Comparison of ENCODE assay signal across 14 cellular contexts in the genomic region with DNA sequence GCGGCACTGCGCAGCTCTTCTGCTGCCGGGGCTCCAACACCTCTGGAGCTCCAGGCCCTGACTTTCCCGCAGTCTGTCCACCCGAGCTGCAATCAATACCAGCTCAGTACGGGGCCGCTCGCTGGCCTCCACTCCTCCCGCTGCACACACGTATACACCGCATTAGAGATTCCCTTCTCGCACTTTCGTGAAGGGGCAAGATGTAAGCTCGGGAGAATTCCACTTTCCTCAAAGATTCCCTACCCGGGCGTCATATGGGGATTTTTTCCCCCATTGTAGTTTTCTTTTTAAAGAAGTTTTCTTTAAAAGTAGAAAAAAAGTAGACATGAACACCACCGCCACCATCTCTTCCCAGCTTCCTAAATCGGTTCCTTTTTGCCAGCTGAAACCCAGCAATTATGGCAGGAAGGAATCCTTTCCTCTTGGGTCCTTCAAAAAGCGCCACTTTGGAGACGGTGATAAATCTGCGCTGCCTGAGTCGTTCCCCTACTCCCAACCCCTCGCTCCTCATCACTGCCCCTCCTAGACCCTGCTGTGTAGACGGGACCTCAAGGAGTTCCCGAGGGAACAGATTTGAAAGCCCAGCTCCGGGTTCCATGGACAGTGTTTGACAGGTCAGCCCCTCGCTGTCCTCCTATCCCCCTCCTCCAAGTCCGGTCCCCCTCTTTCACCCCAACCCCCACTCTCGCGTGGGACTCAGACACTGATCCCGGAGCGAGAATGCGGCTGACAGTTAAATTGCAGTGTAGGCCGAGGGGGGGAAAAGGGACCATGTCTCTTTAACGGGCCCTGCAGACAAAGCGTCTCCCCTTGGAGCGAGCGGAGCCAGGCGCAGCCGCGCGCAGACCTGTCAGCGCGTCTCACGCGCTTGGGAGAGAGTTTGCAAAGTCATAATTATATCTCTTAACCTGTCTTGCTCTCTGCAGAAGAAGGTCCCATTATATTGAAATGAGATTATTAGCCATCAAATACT. TPM values are rescaled to one million over a fixed set of nuclear protein-coding genes. Genes with fewer than 3 reads are reported as not detected.
DNase-seq lines count a peak whose midpoint lies in the region; ATAC-seq lines count a peak whose summit lies in the region.
"Had no signal": no experiment of that assay in that cellular context is flagged by ENCODE, and none has a peak within 500 bp of the region (broad histone marks: within the 10 kb centered on the region; RNA-seq: fewer than 3 reads in every experiment).

No MANE protein-coding gene starts in this region.

- DNase-seq in ELF-1 (ENCODE audit: low read depth, low spot score) (peak; percentile 25), astrocyte of the hippocampus (ENCODE audit: low read depth, low spot score) (peak; percentile 18), naive B cell (no peak), glomerular visceral epithelial cell (ENCODE audit: extremely low spot score) (no peak), SIG-M5 (lab: John Stamatoyannopoulos, UW) (no peak)
- DNase-seq: DMS153; Peyer's patch; stimulated activated CD4-positive, alpha-beta T cell treated with anti-CD3 and anti-CD28 coated beads, Interleukin-12 subunit alpha, Interleukin-12 subunit beta, amount 100 ng/mL, for 4 hours; stomach had no signal

- H3K27ac ChIP-seq in BLaER1, result no peak overlapping the region
- H3K27ac ChIP-seq: Peyer's patch, stomach had no signal

- peaks cover 8% of the 10 kb centered on the region; the same call in 1 of the 2 replicates for H4K20me1 ChIP-seq in BLaER1

- H3K27me3 ChIP-seq in BLaER1, result peaks cover 93% of the 10 kb centered on the region

- H3K9me3 ChIP-seq in BLaER1, result peaks cover 39% of the 10 kb centered on the region
- H3K9me3 ChIP-seq: Peyer's patch, stomach had no signal

- 0 out of 2 replicates have a peak overlapping the region, but pooled peaks have one; percentile 4 for H3K4me3 ChIP-seq in BLaER1
- H3K4me3 ChIP-seq: Peyer's patch had no signal

- no peak overlapping the region for H3K9ac ChIP-seq in BLaER1

- peaks cover 37 to 49% (median 45%) of the 10 kb centered on the region in 3 donors for H3K4me1 Mint-ChIP-seq in naive B cell

- H3K27ac Mint-ChIP-seq in naive B cell, result peak overlapping the region in 3 of 6 donors; percentile 32 to 89 (median 57)

- H3K9me3 Mint-ChIP-seq in naive B cell, result peaks cover 0 to 5% (median 0%) of the 10 kb centered on the region in 7 donors

- peaks cover 71 to 93% (median 90%) of the 10 kb centered on the region in 3 donors for H3K27me3 Mint-ChIP-seq in naive B cell

- H3K4me2 ChIP-seq in BLaER1, result no peak overlapping the region

- peaks cover 0 to 5% of the 10 kb centered on the region in 2 donors for H3K36me3 Mint-ChIP-seq in naive B cell

- H3K4me3 Mint-ChIP-seq in naive B cell, result peak overlapping the region; percentile 29 to 88 (median 82)

- no peaks in the 10 kb centered on the region for H3K36me3 ChIP-seq in BLaER1
- H3K36me3 ChIP-seq: Peyer's patch, stomach had no signal

- ATAC-seq in naive B cell (ENCODE audit: low read depth in 2 of 2) (peak in 1 of 2 donors; percentile 9), GM21825 (IDR thresholded peaks at IDR 0.05; ENCODE audit: unreplicated experiment) (no peak), GM19324 (IDR thresholded peaks at IDR 0.05; ENCODE audit: low FRiP score, unreplicated experiment) (no peak)
- ATAC-seq: activated CD4-positive, CD25-positive, alpha-beta regulatory T cell treated with anti-CD3 and anti-CD28 coated beads, Interleukin-2, amount 50 U/mL, for 24 hours had no signal

- peaks cover 13% of the 10 kb centered on the region for H3K4me1 ChIP-seq in BLaER1

RNA-seq across cellular contexts. Expression of a gene that starts 39.5 kb away (rescaled TPM):
- polyA plus RNA-seq in naive B cell (ENCODE audit: low read depth in 6 of 6), result not detected
- polyA plus RNA-seq: liver, stomach had no signal

Comparison
In these comparisons a context has a peak if more than half of its experiments do, and no peak if none do; other contexts are left out.
1. DNase-seq: peak in ELF-1 (single experiment) and astrocyte of the hippocampus (single experiment); none in naive B cell (single experiment), glomerular visceral epithelial cell (single experiment) and SIG-M5 (single experiment).